ENCODE assay signal across 23 cellular contexts in genomic region chr11:92376680-92377079, GRCh38.
"Had no signal": no experiment of that assay in that cellular context is flagged by ENCODE, and none has a peak within 500 bp of the region (broad histone marks: within the 10 kb centered on the region; RNA-seq: fewer than 3 reads in every experiment).

No MANE protein-coding gene starts in this region.

- ATAC-seq: esophagus mucosa; gastrocnemius medialis; left ventricle myocardium superior; lower lobe of right lung; natural killer cell treated with Interleukin-12 subunit alpha and Interleukin-12 subunit beta and Interleukin-15 and Interleukin-18, amount 100 ng/mL, for 72 hours; psoas muscle; right cardiac atrium; stimulated activated memory B cell treated with anti-CD40 and anti-IgM and Interleukin-4, amounts not matched to agents 10 μg/mL and 1 μg/mL and 100 μg/mL, for 72 hours; stimulated activated naive CD8-positive, alpha-beta T cell treated with anti-CD3 and anti-CD28 coated beads, Interleukin-15, Interleukin-2, amounts not matched to agents 100 U/mL and 50 U/mL, for 24 hours had no signal

- H3K36me3 Mint-ChIP-seq: naive B cell; natural killer cell treated with Interleukin-12 subunit alpha and Interleukin-12 subunit beta and Interleukin-15 and Interleukin-18, amount 100 ng/mL, for 72 hours; stimulated activated memory B cell treated with anti-CD40 and anti-IgM and Interleukin-4, amounts not matched to agents 10 μg/mL and 1 μg/mL and 100 μg/mL, for 72 hours had no signal

- H3K9me3 Mint-ChIP-seq: naive B cell had no signal

- H3K36me3 ChIP-seq: gastrocnemius medialis, lower lobe of right lung, ovary, spleen, tibial artery had no signal

- H3K27me3 ChIP-seq: gastrocnemius medialis, ovary, spleen, testis, tibial artery had no signal

- H3K4me1 Mint-ChIP-seq: naive B cell; stimulated activated memory B cell treated with anti-CD40 and anti-IgM and Interleukin-4, amounts not matched to agents 10 μg/mL and 1 μg/mL and 100 μg/mL, for 72 hours had no signal

- H3K4me3 ChIP-seq: gastrocnemius medialis, lower lobe of right lung, ovary, psoas muscle, skin epidermis, spleen, testis, tibial artery had no signal

- FAIRE-seq: keratinocyte had no signal

- DNase-seq: cortex of kidney; gastrocnemius medialis; left ventricle myocardium superior; lower lobe of right lung; naive B cell; nucleus accumbens; ovary; posterior cingulate gyrus; psoas muscle; right cardiac atrium; spleen; stimulated activated CD4-positive, alpha-beta T cell treated with anti-CD3 and anti-CD28 coated beads, Interleukin-4, amount 100 ng/mL, for 4 hours; stimulated activated naive CD8-positive, alpha-beta T cell treated with anti-CD3 and anti-CD28 coated beads, Interleukin-15, Interleukin-2, amounts not matched to agents 100 U/mL and 50 U/mL, for 24 hours; substantia nigra; testis; tibial artery had no signal

- H3K27me3 Mint-ChIP-seq: natural killer cell treated with Interleukin-12 subunit alpha and Interleukin-12 subunit beta and Interleukin-15 and Interleukin-18, amount 100 ng/mL, for 72 hours; stimulated activated memory B cell treated with anti-CD40 and anti-IgM and Interleukin-4, amounts not matched to agents 10 μg/mL and 1 μg/mL and 100 μg/mL, for 72 hours; type B pancreatic cell had no signal

- H3K9me3 ChIP-seq: gastrocnemius medialis, lower lobe of right lung, ovary, psoas muscle, spleen, testis, tibial artery had no signal

- H3K27ac Mint-ChIP-seq: naive B cell; natural killer cell treated with Interleukin-12 subunit alpha and Interleukin-12 subunit beta and Interleukin-15 and Interleukin-18, amount 100 ng/mL, for 72 hours; stimulated activated memory B cell treated with anti-CD40 and anti-IgM and Interleukin-4, amounts not matched to agents 10 μg/mL and 1 μg/mL and 100 μg/mL, for 72 hours; type B pancreatic cell had no signal

- H3K27ac ChIP-seq: epithelial cell of prostate, gastrocnemius medialis, lower lobe of right lung, ovary, psoas muscle, skin epidermis, spleen, testis, tibial artery had no signal

- H3K4me3 Mint-ChIP-seq: naive B cell; natural killer cell treated with Interleukin-12 subunit alpha and Interleukin-12 subunit beta and Interleukin-15 and Interleukin-18, amount 100 ng/mL, for 72 hours; stimulated activated memory B cell treated with anti-CD40 and anti-IgM and Interleukin-4, amounts not matched to agents 10 μg/mL and 1 μg/mL and 100 μg/mL, for 72 hours; type B pancreatic cell had no signal

- H3K4me1 ChIP-seq: gastrocnemius medialis, lower lobe of right lung, psoas muscle, spleen, testis had no signal
